In genomic region chr2:88086401-88086800, GRCh38 we compare ENCODE assay signal across 33 cellular contexts. TPM values are rescaled to one million over a fixed set of nuclear protein-coding genes. Genes with fewer than 3 reads are reported as not detected.
"Had no signal": no experiment of that assay in that cellular context is flagged by ENCODE, and none has a peak within 500 bp of the region (broad histone marks: within the 10 kb centered on the region; RNA-seq: fewer than 3 reads in every experiment).

No MANE protein-coding gene starts in this region.

- DNase-seq: activated B cell treated with CpG ODN at 0.5 μM for 24 hours; activated CD4-positive, alpha-beta T cell treated with anti-CD3 and anti-CD28 coated beads for 48 hours; activated CD4-positive, alpha-beta T cell treated with anti-CD3 and anti-CD28 coated beads, Interleukin-2, amount 50 U/mL, for 1 hour; activated CD4-positive, alpha-beta T cell treated with anti-CD3 and anti-CD28 coated beads, Interleukin-2, amount 50 U/mL, for 48 hours; activated CD8-positive, alpha-beta memory T cell treated with anti-CD3 and anti-CD28 coated beads for 24 hours; activated CD8-positive, alpha-beta T cell treated with anti-CD3 and anti-CD28 coated beads for 36 hours; activated effector memory CD4-positive, alpha-beta T cell treated with Interleukin-2 at 50 U/mL for 16 hours; activated gamma-delta T cell treated with Interleukin-2 at 50 U/mL for 16 hours; activated naive CD4-positive, alpha-beta T cell treated with anti-CD3 and anti-CD28 coated beads, Interleukin-2, amount 50 U/mL, for 16 hours; activated naive CD4-positive, alpha-beta T cell treated with Interleukin-2 at 50 U/mL for 16 hours; activated naive CD8-positive, alpha-beta T cell treated with anti-CD3 and anti-CD28 coated beads, Interleukin-2, amount 50 U/mL, for 24 hours; activated T-cell treated with anti-CD3 and anti-CD28 coated beads, Interleukin-2, amount 50 U/mL, for 4 hours; adrenal gland; caudate nucleus; cortex of kidney; dermis blood vessel endothelial cell; effector CD4-positive, alpha-beta T cell; effector memory CD8-positive, alpha-beta T cell; erythroblast; foreskin keratinocyte; T-helper 1 cell; T-helper 17 cell; T1000; WERI-Rb-1 had no signal

- ATAC-seq: activated CD4-positive, CD25-positive, alpha-beta regulatory T cell treated with anti-CD3 and anti-CD28 coated beads, Interleukin-2, amount 50 U/mL, for 24 hours; activated CD8-positive, alpha-beta T cell treated with anti-CD3 and anti-CD28 coated beads for 36 hours; activated naive CD8-positive, alpha-beta T cell treated with anti-CD3 and anti-CD28 coated beads, Interleukin-2, amount 50 U/mL, for 24 hours; activated T-cell treated with anti-CD3 and anti-CD28 coated beads, Interleukin-2, amount 50 U/mL, for 4 hours; activated T-helper 17 cell treated with anti-CD3 and anti-CD28 coated beads, Interleukin-2, amount 50 U/mL, for 72 hours; effector memory CD8-positive, alpha-beta T cell; foreskin keratinocyte; gastroesophageal sphincter; T-helper 17 cell had no signal

- H3K4me3 ChIP-seq: adrenal gland, ascending aorta, breast epithelium, esophagus muscularis mucosa, gastroesophageal sphincter had no signal

- H3K27me3 ChIP-seq: adrenal gland, ascending aorta, breast epithelium, esophagus muscularis mucosa, foreskin keratinocyte, gastroesophageal sphincter had no signal

- H3K27ac ChIP-seq: adrenal gland, ascending aorta, breast epithelium, esophagus muscularis mucosa, foreskin keratinocyte, gastroesophageal sphincter, WERI-Rb-1 had no signal

- H3K4me1 ChIP-seq: adrenal gland, ascending aorta, foreskin keratinocyte, gastroesophageal sphincter had no signal

- H3K36me3 ChIP-seq: adrenal gland, ascending aorta, breast epithelium, gastroesophageal sphincter, WERI-Rb-1 had no signal

- H3K9me3 ChIP-seq: adrenal gland, ascending aorta, breast epithelium, esophagus muscularis mucosa, gastroesophageal sphincter had no signal

- FAIRE-seq: colon had no signal

RNA-seq across cellular contexts. Expression of gene SMYD1, which starts 18.8 kb away (rescaled TPM):
- total RNA-seq: activated B cell treated with CpG ODN at 0.5 μM for 24 hours; activated CD8-positive, alpha-beta T cell treated with anti-CD3 and anti-CD28 coated beads for 36 hours; activated T-cell treated with anti-CD3 and anti-CD28 coated beads, Interleukin-2, amount 50 U/mL, for 4 hours; activated T-helper 17 cell treated with anti-CD3 and anti-CD28 coated beads, Interleukin-2, amount 50 U/mL, for 72 hours; ascending aorta; chondrocyte; dermis blood vessel endothelial cell; foreskin keratinocyte; glomerular endothelial cell; T-helper 17 cell had no signal
- polyA plus RNA-seq: foreskin keratinocyte had no signal

RNA-seq across cellular contexts. Expression of gene FABP1, which starts 41.5 kb away (rescaled TPM):
- total RNA-seq: activated B cell treated with CpG ODN at 0.5 μM for 24 hours; activated CD8-positive, alpha-beta T cell treated with anti-CD3 and anti-CD28 coated beads for 36 hours; activated T-helper 17 cell treated with anti-CD3 and anti-CD28 coated beads, Interleukin-2, amount 50 U/mL, for 72 hours; ascending aorta; chondrocyte; dermis blood vessel endothelial cell; foreskin keratinocyte; gastroesophageal sphincter; glomerular endothelial cell; T-helper 17 cell had no signal
- polyA plus RNA-seq: foreskin keratinocyte had no signal
